25 cellular contexts compared by ENCODE assay signal in genomic region chr15:27448234-27448633, GRCh38.
"Had no signal": no experiment of that assay in that cellular context is flagged by ENCODE, and none has a peak within 500 bp of the region (broad histone marks: within the 10 kb centered on the region; RNA-seq: fewer than 3 reads in every experiment).

No MANE protein-coding gene starts in this region.

- H3K27ac ChIP-seq: colonic mucosa, gastrocnemius medialis, heart right ventricle, lower lobe of right lung had no signal

- H3K4me1 Mint-ChIP-seq: central memory CD8-positive, alpha-beta T cell; endodermal cell had no signal

- H3K4me3 Mint-ChIP-seq: central memory CD8-positive, alpha-beta T cell; dendritic cell treated with granulocyte-macrophage colony-stimulating factor and Interleukin-4, amounts not matched to agents 40 ng/mL and 50 ng/mL, for 4 days; effector memory CD8-positive, alpha-beta T cell; endodermal cell; mesothelial cell of epicardium had no signal

- H3K27me3 Mint-ChIP-seq: central memory CD8-positive, alpha-beta T cell; dendritic cell treated with granulocyte-macrophage colony-stimulating factor and Interleukin-4, amounts not matched to agents 40 ng/mL and 50 ng/mL, for 4 days; effector memory CD8-positive, alpha-beta T cell had no signal

- H3K4me1 ChIP-seq: colonic mucosa, gastrocnemius medialis, heart right ventricle, lower lobe of right lung had no signal

- H3K27me3 ChIP-seq: colonic mucosa, gastrocnemius medialis, heart right ventricle had no signal

- H3K27ac Mint-ChIP-seq: dendritic cell treated with granulocyte-macrophage colony-stimulating factor and Interleukin-4, amounts not matched to agents 40 ng/mL and 50 ng/mL, for 4 days; effector memory CD8-positive, alpha-beta T cell; endodermal cell had no signal

- H3K4me3 ChIP-seq: colonic mucosa, gastrocnemius medialis, heart right ventricle, lower lobe of right lung, mucosa of descending colon had no signal

- H3K9me3 ChIP-seq: colonic mucosa, gastrocnemius medialis, lower lobe of right lung had no signal

- H3K36me3 Mint-ChIP-seq: mesothelial cell of epicardium had no signal

- DNase-seq: cerebellar nuclear complex; colonic mucosa; cortex of kidney; effector CD8-positive, alpha-beta T cell; effector memory CD8-positive, alpha-beta T cell; endodermal cell; foreskin melanocyte; gastrocnemius medialis; glutamatergic neuron; head of caudate nucleus; heart right ventricle; hippocampal formation; kidney; kidney glomerular epithelial cell; left colon; left ventricle myocardium superior; lower lobe of right lung; mesenchymal stem cell; mucosa of descending colon had no signal

- FAIRE-seq: endometrium, islet of Langerhans, kidney had no signal

- H3K36me3 ChIP-seq: colonic mucosa, gastrocnemius medialis, heart right ventricle, lower lobe of right lung had no signal

- ATAC-seq: effector memory CD8-positive, alpha-beta T cell; gastrocnemius medialis; heart right ventricle; left colon; left lobe of liver; left ventricle myocardium superior; lower lobe of right lung; mucosa of descending colon had no signal
